ENCODE assay signal across 9 cellular contexts in the genomic region with DNA sequence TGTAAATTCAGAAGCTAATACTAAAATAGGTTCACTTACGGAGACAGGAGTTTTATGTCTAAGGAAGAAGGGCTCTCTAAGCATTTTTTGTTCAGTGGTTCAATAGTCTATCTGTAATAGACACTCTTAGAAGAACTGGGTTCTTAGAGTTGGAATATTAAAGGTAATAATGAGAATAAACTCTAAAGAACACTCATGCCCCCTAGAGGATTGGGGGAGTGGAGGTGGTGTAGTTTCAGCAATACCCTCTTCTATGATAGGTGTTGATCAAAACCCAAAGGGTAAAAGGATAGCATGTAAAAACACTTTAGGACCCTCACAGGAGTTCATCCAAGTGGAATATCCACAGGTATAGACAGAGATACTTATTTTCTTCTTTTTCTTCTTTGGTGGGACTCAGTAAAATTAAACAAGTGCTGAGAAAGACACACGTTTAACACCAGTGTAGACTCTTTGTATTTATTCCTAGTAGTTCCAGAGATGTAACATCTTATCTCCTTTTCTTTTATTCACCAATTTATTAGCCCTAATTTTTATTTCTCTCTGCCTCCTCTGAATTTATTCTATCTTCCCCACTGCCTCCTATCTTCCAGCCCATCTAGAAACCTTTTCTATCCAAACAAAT. TPM values are rescaled to one million over a fixed set of nuclear protein-coding genes. Genes with fewer than 3 reads are reported as not detected.
A peak's percentile ranks its signal among the peaks of the same experiment; 100 is the strongest.
DNase-seq lines count a peak whose midpoint lies in the region; ATAC-seq, FAIRE-seq and TF ChIP-seq lines count a peak whose summit lies in the region.
"Had no signal": no experiment of that assay in that cellular context is flagged by ENCODE, and none has a peak within 500 bp of the region (broad histone marks: within the 10 kb centered on the region; RNA-seq: fewer than 3 reads in every experiment).

No MANE protein-coding gene starts in this region.

- no peak overlapping the region for H3K27ac ChIP-seq in CD4-positive, alpha-beta T cell (ENCODE audit: low read depth, low read length)
- no peak overlapping the region for H3K27ac ChIP-seq in endothelial cell of umbilical vein (ENCODE audit: insufficient read depth, low read depth, low read length)
- H3K27ac ChIP-seq: neutrophil had no signal

- FAIRE-seq in endothelial cell of umbilical vein (lab: Jason Lieb, UNC) = peak; percentile 62

- intact Hi-C loops in CD4-positive, alpha-beta T cell (cut with DNase I, micrococcal nuclease) = loop anchor here (1.0 to 10.0 kb wide), 3 partner anchors 176 to 474 kb away; no protein-coding TSS in a partner anchor
- intact Hi-C loops in endothelial cell of umbilical vein (cut with micrococcal nuclease) = loop anchor here (1.0 to 5.0 kb wide), 6 partner anchors 97 to 467 kb away; no protein-coding TSS in a partner anchor

- H2AFZ ChIP-seq in endothelial cell of umbilical vein (ENCODE audit: low read depth, low read length) = no peak overlapping the region

- H3K79me2 ChIP-seq in endothelial cell of umbilical vein (ENCODE audit: control insufficient read depth, insufficient read depth, low read length) = no peaks in the 10 kb centered on the region

- no peaks in the 10 kb centered on the region for H3K4me1 ChIP-seq in endothelial cell of umbilical vein (ENCODE audit: control insufficient read depth, extremely low read depth, insufficient read depth, low read length)

- no peak overlapping the region for H3K4me2 ChIP-seq in endothelial cell of umbilical vein (ENCODE audit: insufficient read depth, low read length)

- H3K27ac Mint-ChIP-seq in CD4-positive, alpha-beta T cell = no peak overlapping the region
- peak overlapping the region in 1 of 6 donors; percentile 90 for H3K27ac Mint-ChIP-seq in naive B cell

- no peaks in the 10 kb centered on the region for H3K9me3 Mint-ChIP-seq in CD4-positive, alpha-beta T cell
- H3K9me3 Mint-ChIP-seq in naive B cell = no peaks in the 10 kb centered on the region

- H3K36me3 ChIP-seq in endothelial cell of umbilical vein (ENCODE audit: control insufficient read depth in 2 of 2, extremely low read depth in 1 of 2, insufficient read depth in 2 of 2, low read length in 2 of 2) = no peaks in the 10 kb centered on the region
- H3K36me3 ChIP-seq: neutrophil had no signal

- CTCF ChIA-PET in CD4-positive, alpha-beta T cell (lab: Charles Lee) = interaction anchor here (0.8 to 3.1 kb wide), 4 partner anchors 95 to 176 kb away, joined by 3 to 16 read pairs (median 4); no protein-coding TSS in a partner anchor
- CTCF ChIA-PET in endothelial cell of umbilical vein (lab: Charles Lee) = interaction anchor here (1.0 to 5.4 kb wide), 5 partner anchors 111 to 255 kb away, joined by 4 to 69 read pairs (median 4); no protein-coding TSS in a partner anchor

- no peaks in the 10 kb centered on the region for H4K20me1 ChIP-seq in endothelial cell of umbilical vein (replicated peaks; ENCODE audit: control insufficient read depth, extremely low read depth, insufficient read depth, low read length)

- peaks cover 3% of the 10 kb centered on the region for H3K27me3 Mint-ChIP-seq in CD4-positive, alpha-beta T cell
- H3K27me3 Mint-ChIP-seq in naive B cell = peaks cover 0 to 3% (median 0%) of the 10 kb centered on the region in 3 donors

- DNase-seq in CD4-positive, alpha-beta T cell = peak in 3 of 10 experiments; percentile 3 to 13 (median 4)
- DNase-seq in Kasumi-1 (lab: John Stamatoyannopoulos, UW) (peak; percentile 58 to 61), endothelial cell of umbilical vein (ENCODE audit: low read depth, low spot score) (peak; percentile 62), naive B cell (peak; percentile 29), activated gamma-delta T cell treated with Interleukin-2 at 50 U/mL for 16 hours (no peak), omental fat pad (ENCODE audit: low spot score) (no peak)

- dilution Hi-C loops in endothelial cell of umbilical vein (cut with MboI; ENCODE audit: extremely low pct_ligation_motif_present, low sequenced_read_pairs) = no loop called here

- peak; percentile 61 for TF ChIP-seq CTCF in CD4-positive, alpha-beta T cell (IDR thresholded peaks at IDR 0.05)
- TF ChIP-seq CTCF in endothelial cell of umbilical vein (IDR thresholded peaks at IDR 0.05; ENCODE audit: extremely low read depth in 1 of 2, insufficient read depth in 1 of 2, low read depth in 1 of 2, low read length in 2 of 2) = peak; percentile 55 to 62
- TF ChIP-seq CTCF in omental fat pad (IDR thresholded peaks at IDR 0.05) = no peak

- H3K9ac ChIP-seq in endothelial cell of umbilical vein (replicated peaks; ENCODE audit: extremely low read depth, insufficient read depth, low read length) = no peak overlapping the region

- H3K4me3 Mint-ChIP-seq in CD4-positive, alpha-beta T cell = no peak overlapping the region
- no peak overlapping the region for H3K4me3 Mint-ChIP-seq in naive B cell

- no TSS peak for BruUV-seq in endothelial cell of umbilical vein (replicated peaks; lab: Mats Ljungman, UMichigan)

- H3K36me3 Mint-ChIP-seq in CD4-positive, alpha-beta T cell (ENCODE audit: low read depth) = peaks cover 3% of the 10 kb centered on the region
- H3K36me3 Mint-ChIP-seq in naive B cell = no peaks in the 10 kb centered on the region

- POLR2A ChIA-PET in CD4-positive, alpha-beta T cell (lab: Charles Lee) = no interaction called here
- POLR2A ChIA-PET in endothelial cell of umbilical vein (lab: Charles Lee) = no interaction called here

- H3K4me1 Mint-ChIP-seq in CD4-positive, alpha-beta T cell (ENCODE audit: low read depth) = no peaks in the 10 kb centered on the region
- no peaks in the 10 kb centered on the region for H3K4me1 Mint-ChIP-seq in naive B cell

- no peak overlapping the region for H3K4me3 ChIP-seq in endothelial cell of umbilical vein (replicated peaks in 1 of 3; ENCODE audit: insufficient read depth in 1 of 3, low read depth in 1 of 3, low read length in 3 of 3)

- no peaks in the 10 kb centered on the region for H3K27me3 ChIP-seq in CD4-positive, alpha-beta T cell (ENCODE audit: control insufficient read depth, insufficient read depth, low read length)
- H3K27me3 ChIP-seq in endothelial cell of umbilical vein (ENCODE audit: control insufficient read depth in 2 of 2, insufficient read depth in 2 of 2, low read length in 2 of 2) = no peaks in the 10 kb centered on the region

- TF ChIP-seq POLR2A in endothelial cell of umbilical vein (IDR thresholded peaks at IDR 0.05; ENCODE audit: low read depth, low read length) = no peak

- H3K9me3 ChIP-seq in CD4-positive, alpha-beta T cell (ENCODE audit: control insufficient read depth, low read length) = no peaks in the 10 kb centered on the region
- H3K9me3 ChIP-seq in endothelial cell of umbilical vein (replicated peaks; ENCODE audit: control insufficient read depth, insufficient read depth, low read length) = no peaks in the 10 kb centered on the region
- H3K9me3 ChIP-seq: neutrophil had no signal

- no peak for ATAC-seq in CD4-positive, alpha-beta T cell (ENCODE audit: poor library complexity)
- ATAC-seq in GM18511 (IDR thresholded peaks at IDR 0.05; ENCODE audit: unreplicated experiment) = peak; percentile 75
- ATAC-seq in SK-N-SH treated with all-trans-retinoic acid at 6 μM for 48 hours = peak; percentile 94
- peak; percentile 43 to 73 for ATAC-seq in naive B cell (ENCODE audit: low read depth in 2 of 2)
- ATAC-seq in omental fat pad (ENCODE audit: low FRiP score) = no peak

- H3K9me1 ChIP-seq in endothelial cell of umbilical vein (replicated peaks; ENCODE audit: control insufficient read depth, extremely low read depth, insufficient read depth, low read length) = no peaks in the 10 kb centered on the region

TF ChIP-seq in SK-N-SH treated with all-trans-retinoic acid at 6 μM for 48 hours, 23 proteins besides CTCF, POLR2A, EP300 and RAD21 (continues in another document):
- TF ChIP-seq, protein P1, sequence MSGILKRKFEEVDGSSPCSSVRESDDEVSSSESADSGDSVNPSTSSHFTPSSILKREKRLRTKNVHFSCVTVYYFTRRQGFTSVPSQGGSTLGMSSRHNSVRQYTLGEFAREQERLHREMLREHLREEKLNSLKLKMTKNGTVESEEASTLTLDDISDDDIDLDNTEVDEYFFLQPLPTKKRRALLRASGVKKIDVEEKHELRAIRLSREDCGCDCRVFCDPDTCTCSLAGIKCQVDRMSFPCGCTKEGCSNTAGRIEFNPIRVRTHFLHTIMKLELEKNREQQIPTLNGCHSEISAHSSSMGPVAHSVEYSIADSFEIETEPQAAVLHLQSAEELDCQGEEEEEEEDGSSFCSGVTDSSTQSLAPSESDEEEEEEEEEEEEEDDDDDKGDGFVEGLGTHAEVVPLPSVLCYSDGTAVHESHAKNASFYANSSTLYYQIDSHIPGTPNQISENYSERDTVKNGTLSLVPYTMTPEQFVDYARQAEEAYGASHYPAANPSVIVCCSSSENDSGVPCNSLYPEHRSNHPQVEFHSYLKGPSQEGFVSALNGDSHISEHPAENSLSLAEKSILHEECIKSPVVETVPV (CRISPR knock-in tag; IDR thresholded peaks at IDR 0.05) = no peak
- no peak for TF ChIP-seq ZC3H10 (CRISPR knock-in tag; IDR thresholded peaks at IDR 0.05)
- TF ChIP-seq SNAI2 (CRISPR knock-in tag; IDR thresholded peaks at IDR 0.05) = no peak

TF ChIP-seq in endothelial cell of umbilical vein, 7 proteins besides CTCF, POLR2A, EP300 and RAD21:
- TF ChIP-seq EZH2 (IDR thresholded peaks at IDR 0.05; ENCODE audit: borderline replicate concordance, low read depth, low read length, severe bottlenecking) = no peak
- TF ChIP-seq FOS (IDR thresholded peaks at IDR 0.05; ENCODE audit: borderline replicate concordance, insufficient read depth, low read length) = no peak
- no peak for TF ChIP-seq POLR2AphosphoS5 (IDR thresholded peaks at IDR 0.05; ENCODE audit: insufficient read depth, low read depth, low read length)
- no peak for TF ChIP-seq GATA2 (IDR thresholded peaks at IDR 0.05; ENCODE audit: insufficient read depth, insufficient read length, low read depth, low read length)

RNA-seq across cellular contexts. Expression of a gene that starts 25.7 kb away (rescaled TPM):
- total RNA-seq in CD4-positive, alpha-beta T cell = under 1 TPM in 1 of 2 experiments, not detected in 1; 0.42 TPM
- total RNA-seq in endothelial cell of umbilical vein (7.7 and 8.2 TPM in 2 replicates), omental fat pad (1 to 10 TPM in 1 of 4 donors, not detected in 3; 1.6 TPM)
- polyA plus RNA-seq in endothelial cell of umbilical vein (0.32 and 0.66 TPM in 2 replicates), naive B cell (ENCODE audit: low read depth in 6 of 6) (under 1 TPM in 2 of 6 donors, not detected in 4; 0.31 to 0.78 TPM)
- polyA plus RNA-seq in endothelial cell of umbilical vein (2011; cell fraction: cytosol; rRNA removed) = 1.9 and 2.5 TPM in 2 replicates
- 1.8 and 2.4 TPM in 2 replicates for polyA plus RNA-seq in endothelial cell of umbilical vein (2011; cell fraction: nucleus; rRNA removed)
- 1.9 and 6.5 TPM in 2 replicates for polyA plus RNA-seq in endothelial cell of umbilical vein (2012)
- 0.72 TPM in 1 of 2 replicates, not detected in the other for polyA minus RNA-seq in endothelial cell of umbilical vein
- 2.6 TPM for polyA minus RNA-seq in endothelial cell of umbilical vein (2011; cell fraction: cytosol; rRNA and poly(A)+ RNA removed)
- polyA minus RNA-seq in endothelial cell of umbilical vein (2011; cell fraction: nucleus; rRNA and poly(A)+ RNA removed) = 0.96 and 1.1 TPM in 2 replicates

Comparison
In these comparisons a context has a peak if more than half of its experiments do, and no peak if none do; other contexts are left out.
1. ATAC-seq: peak in GM18511 (single experiment), SK-N-SH treated with all-trans-retinoic acid at 6 μM for 48 hours (single experiment) and naive B cell (2 of 2); none in CD4-positive, alpha-beta T cell (single experiment) and omental fat pad (single experiment).
2. DNase-seq: peak in Kasumi-1 (2 of 2), endothelial cell of umbilical vein (single experiment) and naive B cell (single experiment); none in activated gamma-delta T cell treated with Interleukin-2 at 50 U/mL for 16 hours (single experiment) and omental fat pad (single experiment).
3. CTCF ChIP-seq: peak in CD4-positive, alpha-beta T cell (single experiment) and endothelial cell of umbilical vein (2 of 2); none in omental fat pad (0 of 3).